Comparison of ENCODE assay signal across 1 cellular context in genomic region chr1:165871311-165872067, GRCh38.
A peak's percentile ranks its signal among the peaks of the same experiment; 100 is the strongest.
TF ChIP-seq lines count a peak whose summit lies in the region.

No MANE protein-coding gene starts in this region.

TF ChIP-seq in GM12878, 131 proteins besides CTCF, POLR2A, EP300 and RAD21 (continued from another document and continues in another):
- TF ChIP-seq WRNIP1 (IDR thresholded peaks at IDR 0.05; ENCODE audit: borderline replicate concordance, low read depth, low read length), result no peak
- TF ChIP-seq JUND (IDR thresholded peaks at IDR 0.05; ENCODE audit: low read depth, low read length), result no peak
- TF ChIP-seq IRF4 (IDR thresholded peaks at IDR 0.05; ENCODE audit: low read depth, low read length), result peak; percentile 80
- TF ChIP-seq MLLT1 (IDR thresholded peaks at IDR 0.05), result peak; percentile 94
- TF ChIP-seq RELB (IDR thresholded peaks at IDR 0.05; ENCODE audit: low read depth), result peak; percentile 78
- TF ChIP-seq ETV6 (conservative IDR thresholded peaks at IDR 0.05 in 1 of 2, IDR thresholded peaks at IDR 0.05 in 1 of 2; ENCODE audit: borderline replicate concordance in 1 of 2, low read depth in 1 of 2), result peak in 1 of 2 experiments; percentile 89; a peak in 2 of 4 replicates
- peak; percentile 59; the same call in 1 of the 2 replicates for TF ChIP-seq ZNF217 (IDR thresholded peaks at IDR 0.05)
- TF ChIP-seq PRDM15 (CRISPR knock-in tag; IDR thresholded peaks at IDR 0.05), result no peak
- no peak for TF ChIP-seq YBX1 (IDR thresholded peaks at IDR 0.05)
- no peak for TF ChIP-seq LARP7 (IDR thresholded peaks at IDR 0.05)
- no peak for TF ChIP-seq BRCA1 (IDR thresholded peaks at IDR 0.05; ENCODE audit: low read depth, low read length)
- TF ChIP-seq NFYA (IDR thresholded peaks at IDR 0.05; ENCODE audit: borderline replicate concordance, low read depth, low read length), result no peak
- peak; percentile 60 for TF ChIP-seq GATAD2B (conservative IDR thresholded peaks at IDR 0.05; ENCODE audit: low read depth)
- peak; percentile 70; the same call in 1 of the 2 replicates for TF ChIP-seq SMC3 (IDR thresholded peaks at IDR 0.05; ENCODE audit: borderline replicate concordance, low read length)
- TF ChIP-seq MEF2B (IDR thresholded peaks at IDR 0.05; ENCODE audit: partially characterized antibody, poor library complexity, severe bottlenecking), result peak; percentile 73
- 0 out of 2 replicates have a peak, but pooled peaks have one; percentile 38 for TF ChIP-seq STAT1 (conservative IDR thresholded peaks at IDR 0.05)
- no peak for TF ChIP-seq ZNF207 (IDR thresholded peaks at IDR 0.05; ENCODE audit: borderline replicate concordance)
- TF ChIP-seq CHD2 (IDR thresholded peaks at IDR 0.05; ENCODE audit: borderline replicate concordance, low read depth, low read length), result peak; percentile 72; the same call in 1 of the 2 replicates
- no peak for TF ChIP-seq E4F1 (IDR thresholded peaks at IDR 0.05; ENCODE audit: borderline replicate concordance, partially characterized antibody)
- TF ChIP-seq PKNOX1 (IDR thresholded peaks at IDR 0.05), result 0 out of 2 replicates have a peak, but pooled peaks have one; percentile 29
- TF ChIP-seq SREBF1 (IDR thresholded peaks at IDR 0.05; ENCODE audit: low read length), result no peak
- peak; percentile 75; the same call in 1 of the 2 replicates for TF ChIP-seq PAX5 (IDR thresholded peaks at IDR 0.05; ENCODE audit: borderline replicate concordance, low read depth, low read length)
- TF ChIP-seq ASH2L (IDR thresholded peaks at IDR 0.05; ENCODE audit: borderline replicate concordance, low read depth), result no peak
- TF ChIP-seq ZBTB4 (CRISPR knock-in tag; IDR thresholded peaks at IDR 0.05), result no peak
- no peak for TF ChIP-seq TBL1XR1 (IDR thresholded peaks at IDR 0.05; ENCODE audit: low read depth, low read length)
- peak; percentile 58; the same call in 1 of the 2 replicates for TF ChIP-seq ZBTB33 (IDR thresholded peaks at IDR 0.05)
- peak; percentile 42; the same call in 1 of the 2 replicates for TF ChIP-seq CREM (IDR thresholded peaks at IDR 0.05; ENCODE audit: low read depth)
- TF ChIP-seq ZNF622 (IDR thresholded peaks at IDR 0.05), result no peak
- TF ChIP-seq NR2C1 (IDR thresholded peaks at IDR 0.05), result 0 out of 2 replicates have a peak, but pooled peaks have one; percentile 14
- no peak for TF ChIP-seq E2F4 (IDR thresholded peaks at IDR 0.05; ENCODE audit: low read depth, low read length)
- no peak for TF ChIP-seq CHD1 (IDR thresholded peaks at IDR 0.05; ENCODE audit: low read depth, low read length)
- peak; percentile 22; the same call in 1 of the 2 replicates for TF ChIP-seq IRF5 (IDR thresholded peaks at IDR 0.05; ENCODE audit: borderline replicate concordance)
- peak; percentile 54 to 61; a peak in 2 of 4 replicates for TF ChIP-seq BHLHE40 (IDR thresholded peaks at IDR 0.05; ENCODE audit: borderline replicate concordance in 1 of 2, low read depth in 2 of 2, low read length in 1 of 2)
- no peak for TF ChIP-seq KAT2A (conservative IDR thresholded peaks at IDR 0.05; ENCODE audit: control insufficient read depth, low read depth, low read length)
- peak; percentile 74 for TF ChIP-seq NFIC (IDR thresholded peaks at IDR 0.05; ENCODE audit: low read depth, low read length)
- TF ChIP-seq SPI1 (IDR thresholded peaks at IDR 0.05; ENCODE audit: borderline replicate concordance, insufficient read depth, low read depth, low read length), result peak; percentile 93
- TF ChIP-seq GABPA (IDR thresholded peaks at IDR 0.05; ENCODE audit: low read depth), result peak; percentile 47; the same call in 1 of the 2 replicates
- TF ChIP-seq IRF3 (IDR thresholded peaks at IDR 0.05), result no peak
- TF ChIP-seq JUNB (IDR thresholded peaks at IDR 0.05), result peak; percentile 4; the same call in 1 of the 2 replicates
- TF ChIP-seq BMI1 (IDR thresholded peaks at IDR 0.05; ENCODE audit: borderline replicate concordance), result 0 out of 2 replicates have a peak, but pooled peaks have one; percentile 24
